Comparison of ENCODE assay signal across 8 cellular contexts in genomic region chr2:12819098-12819465, GRCh38.
DNase-seq lines count a peak whose midpoint lies in the region; ATAC-seq and TF ChIP-seq lines count a peak whose summit lies in the region.

No MANE protein-coding gene starts in this region.

- TF ChIP-seq CTCF in HCT116 (IDR thresholded peaks at IDR 0.05 in 2 of 3, conservative IDR thresholded peaks at IDR 0.05 in 1 of 3; ENCODE audit: borderline replicate concordance in 1 of 3, insufficient read depth in 1 of 3, low read depth in 2 of 3, low read length in 2 of 3) (no peak), adrenal gland (IDR thresholded peaks at IDR 0.05) (no peak), right atrium auricular region (IDR thresholded peaks at IDR 0.05) (no peak), spleen (IDR thresholded peaks at IDR 0.05 in 8 of 11, conservative IDR thresholded peaks at IDR 0.05 in 3 of 11) (no peak)

- H3K79me2 ChIP-seq in HCT116 (ENCODE audit: insufficient read depth, low read length), result no peaks in the 10 kb centered on the region

- H3K9me2 ChIP-seq in HCT116 (ENCODE audit: insufficient read depth), result no peaks in the 10 kb centered on the region

- POLR2A ChIA-PET in HCT116 (lab: Charles Lee), result no interaction called here

- H3K4me1 ChIP-seq in HCT116 (ENCODE audit: control insufficient read depth in 1 of 2, insufficient read depth in 2 of 2, low read length in 2 of 2), result peaks cover 22 to 51% of the 10 kb centered on the region in 2 experiments
- H3K4me1 ChIP-seq in adrenal gland (replicated peaks in 1 of 2), result peaks cover 6 to 30% of the 10 kb centered on the region in 2 donors
- peaks cover 0 to 64% of the 10 kb centered on the region in 2 donors for H3K4me1 ChIP-seq in right atrium auricular region
- H3K4me1 ChIP-seq in spleen, result peaks cover 6 to 27% (median 21%) of the 10 kb centered on the region in 6 donors

- RAD21 ChIA-PET in HCT116 (lab: Charles Lee; ENCODE audit: low non-redundant PET in 1 of 2, low total read pairs in 2 of 2, uncharacterized antibody in 2 of 2, unreplicated experiment in 2 of 2), result no interaction called here

- 0 to 8% (median 3%) methylated on average over 3 of the region's 3 CpGs for WGBS in adrenal gland, 4 donors
- 23 to 45% (median 33%) methylated on average over 3 of the region's 3 CpGs for WGBS in spleen, 5 donors

- no peak overlapping the region for H3K9ac ChIP-seq in HCT116 (ENCODE audit: low read length)

- TF ChIP-seq RAD21 in HCT116 (IDR thresholded peaks at IDR 0.05; ENCODE audit: low read depth), result no peak

- no peaks in the 10 kb centered on the region for H3K9me3 ChIP-seq in HCT116 (ENCODE audit: control insufficient read depth in 1 of 2, insufficient read depth in 1 of 2, low read depth in 1 of 2, low read length in 2 of 2)
- no peaks in the 10 kb centered on the region for H3K9me3 ChIP-seq in adrenal gland (replicated peaks in 1 of 3)
- no peaks in the 10 kb centered on the region for H3K9me3 ChIP-seq in right atrium auricular region
- H3K9me3 ChIP-seq in spleen, result no peaks in the 10 kb centered on the region

- intact Hi-C loops in HCT116 (cut with micrococcal nuclease) (no loop called here), adrenal gland (cut with DNase I) (no loop called here), spleen (cut with DNase I; ENCODE audit: low total_unique reads) (no loop called here)

- DNase-seq in HCT116 (ENCODE audit: low read depth, low spot score), result no peak
- DNase-seq in adrenal gland, result peak; percentile 81 to 97 (median 93)
- peak; percentile 96 for DNase-seq in right atrium auricular region (ENCODE audit: low spot score)
- no peak for DNase-seq in spleen
- DNase-seq in retina, result no peak
- no peak for DNase-seq in NCI-H1105 treated with DMSO at 0.1 percent for 48 hours (lab: John Stamatoyannopoulos, UW)
- DNase-seq in activated CD4-positive, alpha-beta T cell treated with anti-CD3 and anti-CD28 coated beads, Interleukin-2, amount 50 U/mL, for 4 hours, result no peak
- DNase-seq in DMS 273 treated with DMSO at 0.1 percent for 48 hours (lab: John Stamatoyannopoulos, UW), result no peak

- H3K4me3 ChIP-seq in HCT116 (replicated peaks in 1 of 2; ENCODE audit: low read depth in 1 of 2, low read length in 2 of 2), result no peak overlapping the region
- peak overlapping the region in 1 of 4 donors; percentile 30 for H3K4me3 ChIP-seq in adrenal gland
- no peak overlapping the region for H3K4me3 ChIP-seq in right atrium auricular region
- H3K4me3 ChIP-seq in spleen, result no peak overlapping the region

- CTCF ChIA-PET in HCT116 (lab: Charles Lee), result no interaction called here

- no peaks in the 10 kb centered on the region for H3K36me3 ChIP-seq in HCT116 (ENCODE audit: control insufficient read depth in 1 of 2, insufficient read depth in 2 of 2, low read length in 2 of 2)
- no peaks in the 10 kb centered on the region for H3K36me3 ChIP-seq in adrenal gland (replicated peaks in 1 of 2)
- H3K36me3 ChIP-seq in right atrium auricular region, result no peaks in the 10 kb centered on the region
- H3K36me3 ChIP-seq in spleen, result no peaks in the 10 kb centered on the region

- no TSS peak for BruUV-seq in HCT116 (replicated peaks; lab: Mats Ljungman, UMichigan)

- H4K20me1 ChIP-seq in HCT116 (ENCODE audit: insufficient read depth), result no peaks in the 10 kb centered on the region

- H2AFZ ChIP-seq in HCT116 (ENCODE audit: low read depth, low read length, poor library complexity, severe bottlenecking), result no peak overlapping the region

- no peak for ATAC-seq in HCT116

- H3K27ac ChIP-seq in HCT116 (ENCODE audit: low read depth, low read length) (no peak overlapping the region), adrenal gland (peak overlapping the region; percentile 60 to 94 (median 71)), right atrium auricular region (peak overlapping the region; percentile 82 to 86), spleen (peak overlapping the region; percentile 66 to 85 (median 82))

- no peak overlapping the region for H3K4me2 ChIP-seq in HCT116 (ENCODE audit: low read length)

- TF ChIP-seq POLR2A in HCT116 (IDR thresholded peaks at IDR 0.05; ENCODE audit: borderline replicate concordance, extremely low read depth, insufficient read depth, insufficient read length) (no peak), adrenal gland (IDR thresholded peaks at IDR 0.05) (peak in 1 of 2 donors; percentile 43), spleen (IDR thresholded peaks at IDR 0.05) (no peak)

- H3K27me3 ChIP-seq in HCT116 (ENCODE audit: insufficient read depth, low read length) (no peaks in the 10 kb centered on the region), adrenal gland (no peaks in the 10 kb centered on the region), right atrium auricular region (no peaks in the 10 kb centered on the region), spleen (replicated peaks in 1 of 7) (no peaks in the 10 kb centered on the region)

TF ChIP-seq in HCT116, 20 proteins besides CTCF, POLR2A, EP300 and RAD21:
- no peak for TF ChIP-seq REST (IDR thresholded peaks at IDR 0.05; ENCODE audit: low read depth)
- no peak for TF ChIP-seq ZBTB33 (IDR thresholded peaks at IDR 0.05; ENCODE audit: extremely low read depth, insufficient replicate concordance, low read length)
- peak; percentile 51 for TF ChIP-seq CEBPB (IDR thresholded peaks at IDR 0.05; ENCODE audit: low read depth)

Comparison
In these comparisons a context has a peak if more than half of its experiments do, and no peak if none do; other contexts are left out.
1. DNase-seq: peak in adrenal gland (7 of 7) and right atrium auricular region (single experiment); none in HCT116 (single experiment), spleen (single experiment), retina (single experiment), NCI-H1105 treated with DMSO at 0.1 percent for 48 hours (single experiment), activated CD4-positive, alpha-beta T cell treated with anti-CD3 and anti-CD28 coated beads, Interleukin-2, amount 50 U/mL, for 4 hours (0 of 2) and DMS 273 treated with DMSO at 0.1 percent for 48 hours (single experiment).